In genomic region chr15:83920115-83920514, GRCh38 we compare ENCODE assay signal across 15 cellular contexts.
"Had no signal": no experiment of that assay in that cellular context is flagged by ENCODE, and none has a peak within 500 bp of the region (broad histone marks: within the 10 kb centered on the region; RNA-seq: fewer than 3 reads in every experiment).

No MANE protein-coding gene starts in this region.

- H3K4me3 ChIP-seq: body of pancreas, lung had no signal

- H3K36me3 Mint-ChIP-seq: mesothelial cell of epicardium; stimulated activated memory B cell treated with anti-CD40 and anti-IgM and Interleukin-4, amounts not matched to agents 10 μg/mL and 1 μg/mL and 100 μg/mL, for 72 hours; T-cell had no signal

- H3K27ac Mint-ChIP-seq: mesothelial cell of epicardium; stimulated activated memory B cell treated with anti-CD40 and anti-IgM and Interleukin-4, amounts not matched to agents 10 μg/mL and 1 μg/mL and 100 μg/mL, for 72 hours; T-cell had no signal

- H3K4me1 ChIP-seq: body of pancreas, parathyroid adenoma had no signal

- H3K4me1 Mint-ChIP-seq: mesothelial cell of epicardium had no signal

- H3K9me3 ChIP-seq: body of pancreas had no signal

- ATAC-seq: body of pancreas, esophagus mucosa, T-cell had no signal

- H3K9me3 Mint-ChIP-seq: activated T-cell treated with anti-CD3 and anti-CD28 coated beads, Interleukin-2, amount 50 U/mL, for 24 hours; mesothelial cell of epicardium had no signal

- H3K4me3 Mint-ChIP-seq: activated T-cell treated with anti-CD3 and anti-CD28 coated beads, Interleukin-2, amount 50 U/mL, for 24 hours; mesothelial cell of epicardium; stimulated activated memory B cell treated with anti-CD40 and anti-IgM and Interleukin-4, amounts not matched to agents 10 μg/mL and 1 μg/mL and 100 μg/mL, for 72 hours; T-cell had no signal

- FAIRE-seq: colon had no signal

- H3K27me3 Mint-ChIP-seq: stimulated activated memory B cell treated with anti-CD40 and anti-IgM and Interleukin-4, amounts not matched to agents 10 μg/mL and 1 μg/mL and 100 μg/mL, for 72 hours had no signal

- H3K27me3 ChIP-seq: body of pancreas had no signal

- DNase-seq: activated CD4-positive, CD25-positive, alpha-beta regulatory T cell treated with anti-CD3 and anti-CD28 coated beads, Interleukin-2, amount 50 U/mL, for 72 hours; activated effector memory CD4-positive, alpha-beta T cell treated with Interleukin-2 at 50 U/mL for 16 hours; activated naive CD4-positive, alpha-beta T cell treated with anti-CD3 and anti-CD28 coated beads, Interleukin-2, amount 50 U/mL, for 16 hours; activated T-cell treated with anti-CD3 and anti-CD28 coated beads, Interleukin-2, amount 50 U/mL, for 24 hours; amniotic stem cell; body of pancreas; caudate nucleus; hippocampal formation; T-cell had no signal

- H3K27ac ChIP-seq: body of pancreas, parathyroid adenoma had no signal
